ENCODE assay signal across 28 cellular contexts in genomic region chr3:86228106-86228505, GRCh38.
"Had no signal": no experiment of that assay in that cellular context is flagged by ENCODE, and none has a peak within 500 bp of the region (broad histone marks: within the 10 kb centered on the region; RNA-seq: fewer than 3 reads in every experiment).

No MANE protein-coding gene starts in this region.

- H3K27me3 ChIP-seq: esophagus squamous epithelium, neutrophil, right atrium auricular region, suprapubic skin, transverse colon, upper lobe of right lung, uterus had no signal

- DNase-seq: dermis blood vessel endothelial cell; effector memory CD4-positive, alpha-beta T cell; erythroblast; esophagus squamous epithelium; kidney; mucosa of descending colon; naive B cell; stimulated activated CD4-positive, alpha-beta T cell treated with anti-CD3 and anti-CD28 coated beads, Interleukin-12 subunit alpha, Interleukin-12 subunit beta, amount 100 ng/mL, for 4 hours; stimulated activated CD4-positive, alpha-beta T cell treated with anti-CD3 and anti-CD28 coated beads, Interleukin-1b, Interleukin-23, amount 100 ng/mL, for 48 hours; stimulated activated CD4-positive, alpha-beta T cell treated with anti-CD3 and anti-CD28 coated beads, Interleukin-4, amount 100 ng/mL, for 1 hour; stimulated activated CD8-positive, alpha-beta memory T cell treated with anti-CD3 and anti-CD28 coated beads, Interleukin-4, amount 100 ng/mL, for 48 hours; stimulated activated naive CD4-positive, alpha-beta T cell; stimulated activated naive CD8-positive, alpha-beta T cell treated with anti-CD3 and anti-CD28 coated beads, Interleukin-15, amount 100 ng/mL, for 72 hours; transverse colon; upper lobe of right lung; uterus had no signal

- ATAC-seq: left lobe of liver; mucosa of descending colon; natural killer cell treated with Interleukin-12 subunit alpha and Interleukin-12 subunit beta and Interleukin-15 and Interleukin-18, amount 100 ng/mL, for 72 hours; sciatic nerve; stimulated activated naive CD8-positive, alpha-beta T cell treated with anti-CD3 and anti-CD28 coated beads, Interleukin-15, amount 100 ng/mL, for 72 hours; upper lobe of right lung had no signal

- H2AFZ ChIP-seq: parathyroid adenoma had no signal

- H3K36me3 ChIP-seq: esophagus squamous epithelium, neutrophil, right atrium auricular region, suprapubic skin, transverse colon, upper lobe of right lung, uterus had no signal

- H3K27ac Mint-ChIP-seq: memory B cell; naive B cell; natural killer cell treated with Interleukin-12 subunit alpha and Interleukin-12 subunit beta and Interleukin-15 and Interleukin-18, amount 100 ng/mL, for 72 hours; progenitor cell of endocrine pancreas; stimulated activated naive CD8-positive, alpha-beta T cell treated with anti-CD3 and anti-CD28 coated beads, Interleukin-15, amount 100 ng/mL, for 72 hours had no signal

- H3K27ac ChIP-seq: coronary artery, esophagus squamous epithelium, neutrophil, parathyroid adenoma, right atrium auricular region, suprapubic skin, transverse colon, upper lobe of right lung, uterus had no signal

- H3K4me3 ChIP-seq: coronary artery, esophagus squamous epithelium, lung, mucosa of descending colon, right atrium auricular region, smooth muscle cell, suprapubic skin, transverse colon, upper lobe of right lung, uterus had no signal

- H3K4me2 ChIP-seq: smooth muscle cell had no signal

- H3K79me2 ChIP-seq: parathyroid adenoma had no signal

- H3K4me3 Mint-ChIP-seq: memory B cell; naive B cell; natural killer cell treated with Interleukin-12 subunit alpha and Interleukin-12 subunit beta and Interleukin-15 and Interleukin-18, amount 100 ng/mL, for 72 hours; stimulated activated naive CD8-positive, alpha-beta T cell treated with anti-CD3 and anti-CD28 coated beads, Interleukin-15, amount 100 ng/mL, for 72 hours had no signal

- H3K9me3 ChIP-seq: mucosa of descending colon, neutrophil, right atrium auricular region, suprapubic skin, transverse colon, upper lobe of right lung, uterus had no signal

- H3K9me3 Mint-ChIP-seq: memory B cell; stimulated activated naive CD8-positive, alpha-beta T cell treated with anti-CD3 and anti-CD28 coated beads, Interleukin-15, amount 100 ng/mL, for 72 hours had no signal

- H3K4me1 Mint-ChIP-seq: memory B cell; naive B cell; stimulated activated naive CD8-positive, alpha-beta T cell treated with anti-CD3 and anti-CD28 coated beads, Interleukin-15, amount 100 ng/mL, for 72 hours had no signal

- H3K36me3 Mint-ChIP-seq: memory B cell; naive B cell; natural killer cell treated with Interleukin-12 subunit alpha and Interleukin-12 subunit beta and Interleukin-15 and Interleukin-18, amount 100 ng/mL, for 72 hours had no signal

- H3K9ac ChIP-seq: parathyroid adenoma had no signal

- H3K27me3 Mint-ChIP-seq: memory B cell; naive B cell; natural killer cell treated with Interleukin-12 subunit alpha and Interleukin-12 subunit beta and Interleukin-15 and Interleukin-18, amount 100 ng/mL, for 72 hours; progenitor cell of endocrine pancreas; stimulated activated naive CD8-positive, alpha-beta T cell treated with anti-CD3 and anti-CD28 coated beads, Interleukin-15, amount 100 ng/mL, for 72 hours had no signal

- H3K4me1 ChIP-seq: esophagus squamous epithelium, parathyroid adenoma, right atrium auricular region, suprapubic skin, transverse colon, upper lobe of right lung, uterus had no signal
